In genomic region chr10:88927291-88927690, GRCh38 we compare ENCODE assay signal across 23 cellular contexts. TPM values are rescaled to one million over a fixed set of nuclear protein-coding genes. Genes with fewer than 3 reads are reported as not detected.
A peak's percentile ranks its signal among the peaks of the same experiment; 100 is the strongest.
DNase-seq lines count a peak whose midpoint lies in the region; ATAC-seq and TF ChIP-seq lines count a peak whose summit lies in the region.
"Had no signal": no experiment of that assay in that cellular context is flagged by ENCODE, and none has a peak within 500 bp of the region (broad histone marks: within the 10 kb centered on the region; RNA-seq: fewer than 3 reads in every experiment).

No MANE protein-coding gene starts in this region.

- BruUV-seq in MCF 10A (replicated peaks; lab: Mats Ljungman, UMichigan) (no TSS peak), mammary epithelial cell (replicated peaks; lab: Mats Ljungman, UMichigan) (no TSS peak)

- H3K36me3 Mint-ChIP-seq in MCF 10A (ENCODE audit: insufficient read depth, unreplicated experiment) = peaks cover 7% of the 10 kb centered on the region
- H3K36me3 Mint-ChIP-seq: mesothelial cell of epicardium, neural progenitor cell had no signal

- H3K9me3 ChIP-seq in mammary epithelial cell (replicated peaks; ENCODE audit: insufficient read depth, low read length) = no peaks in the 10 kb centered on the region
- H3K9me3 ChIP-seq in heart right ventricle = no peaks in the 10 kb centered on the region
- H3K9me3 ChIP-seq: BLaER1 had no signal

- no peaks in the 10 kb centered on the region for H4K20me1 ChIP-seq in mammary epithelial cell (ENCODE audit: insufficient read depth, low read length)
- H4K20me1 ChIP-seq: BLaER1 had no signal

- no peak overlapping the region for H3K4me3 Mint-ChIP-seq in MCF 10A (ENCODE audit: unreplicated experiment)
- H3K4me3 Mint-ChIP-seq: activated naive CD8-positive, alpha-beta T cell treated with anti-CD3 and anti-CD28 coated beads, Interleukin-2, amount 10 ng/mL, durations not matched to agents 7 days and 5 days; activated T-cell treated with anti-CD3 and anti-CD28 coated beads, Interleukin-2, amount 50 U/mL, for 4 hours; mesothelial cell of epicardium; neural progenitor cell; stimulated activated naive CD8-positive, alpha-beta T cell treated with anti-CD3 and anti-CD28 coated beads, Interleukin-15, amount 100 ng/mL, for 72 hours; T-helper 17 cell had no signal

- TF ChIP-seq CTCF in MCF 10A (IDR thresholded peaks at IDR 0.05; ENCODE audit: unreplicated experiment) (no peak), mammary epithelial cell (conservative IDR thresholded peaks at IDR 0.05 in 1 of 2, IDR thresholded peaks at IDR 0.05 in 1 of 2; ENCODE audit: extremely low read depth in 1 of 2, insufficient read depth in 1 of 2, low read depth in 1 of 2, low read length in 2 of 2) (no peak), heart right ventricle (IDR thresholded peaks at IDR 0.05) (no peak)

- H2AFZ ChIP-seq in mammary epithelial cell (ENCODE audit: low read depth, low read length) = no peak overlapping the region
- H2AFZ ChIP-seq: neural progenitor cell had no signal

- H3K9me3 Mint-ChIP-seq in MCF 10A (ENCODE audit: unreplicated experiment) = no peaks in the 10 kb centered on the region
- H3K9me3 Mint-ChIP-seq: activated naive CD8-positive, alpha-beta T cell treated with anti-CD3 and anti-CD28 coated beads, Interleukin-2, amount 10 ng/mL, durations not matched to agents 7 days and 5 days; activated T-cell treated with anti-CD3 and anti-CD28 coated beads, Interleukin-2, amount 50 U/mL, for 4 hours; mesothelial cell of epicardium; neural progenitor cell; stimulated activated naive CD8-positive, alpha-beta T cell treated with anti-CD3 and anti-CD28 coated beads, Interleukin-15, amount 100 ng/mL, for 72 hours had no signal

- H3K27ac ChIP-seq in mammary epithelial cell (ENCODE audit: insufficient read depth, low read depth, low read length) (no peak overlapping the region), heart right ventricle (peak overlapping the region; percentile 33 to 84 (median 69)), rectal smooth muscle tissue (ENCODE audit: low read depth, low read length) (peak overlapping the region; percentile 44)
- H3K27ac ChIP-seq: BLaER1, neural progenitor cell had no signal

- CTCF ChIA-PET in MCF 10A (lab: Yijun Ruan, JAX) = interaction anchor here (0.8 to 15.3 kb wide), 3 partner anchors 48 to 92 kb away, joined by 4 to 588 read pairs (median 5); no protein-coding TSS in a partner anchor
- CTCF ChIA-PET in mammary epithelial cell (lab: Charles Lee; ENCODE audit: low non-redundant PET) = no interaction called here

- H3K4me2 ChIP-seq in mammary epithelial cell (ENCODE audit: insufficient read depth, low read depth, low read length) = no peak overlapping the region
- H3K4me2 ChIP-seq: BLaER1, neural progenitor cell had no signal

- peaks cover 25% of the 10 kb centered on the region for H3K4me1 Mint-ChIP-seq in MCF 10A (ENCODE audit: insufficient read depth, unreplicated experiment)
- H3K4me1 Mint-ChIP-seq: neural progenitor cell had no signal

- no peak overlapping the region for H3K9ac ChIP-seq in mammary epithelial cell (ENCODE audit: insufficient read depth, low read length)
- no peak overlapping the region for H3K9ac ChIP-seq in rectal smooth muscle tissue (ENCODE audit: low read length)
- H3K9ac ChIP-seq: BLaER1, neural progenitor cell had no signal

- no peaks in the 10 kb centered on the region for H3K36me3 ChIP-seq in mammary epithelial cell (ENCODE audit: insufficient read depth, low read length)
- H3K36me3 ChIP-seq in heart right ventricle = peaks cover 0 to 11% (median 0%) of the 10 kb centered on the region in 9 donors
- H3K36me3 ChIP-seq in rectal smooth muscle tissue (ENCODE audit: control insufficient read depth, insufficient read depth, low read length) = no peaks in the 10 kb centered on the region
- H3K36me3 ChIP-seq: BLaER1, neural progenitor cell had no signal

- peaks cover 2% of the 10 kb centered on the region for H3K4me1 ChIP-seq in mammary epithelial cell (ENCODE audit: insufficient read depth, low read length)
- H3K4me1 ChIP-seq in heart right ventricle = peaks cover 2 to 52% (median 28%) of the 10 kb centered on the region in 9 donors
- H3K4me1 ChIP-seq in rectal smooth muscle tissue (ENCODE audit: control insufficient read depth, insufficient read depth, low read length) = peaks cover 7% of the 10 kb centered on the region
- H3K4me1 ChIP-seq: BLaER1, neural progenitor cell had no signal

- H3K27me3 ChIP-seq in mammary epithelial cell (ENCODE audit: insufficient read depth, low read length) (no peaks in the 10 kb centered on the region), heart right ventricle (no peaks in the 10 kb centered on the region), rectal smooth muscle tissue (ENCODE audit: control insufficient read depth, insufficient read depth, low read length) (no peaks in the 10 kb centered on the region)
- H3K27me3 ChIP-seq: BLaER1, neural progenitor cell had no signal

- 97% methylated on average over 4 of the region's 4 CpGs for WGBS in mammary epithelial cell (ENCODE audit: low coverage, missing lambda C conversion rate)
- 54 to 60% methylated on average over 4 of the region's 4 CpGs for WGBS in heart right ventricle, 2 donors

- in situ Hi-C loops in mammary epithelial cell (cut with MboI; ENCODE audit: low sequenced_read_pairs in 2 of 2) = no loop called here

- peak overlapping the region; percentile 69 for H3K27ac Mint-ChIP-seq in MCF 10A (ENCODE audit: low read depth, unreplicated experiment)
- H3K27ac Mint-ChIP-seq: activated naive CD8-positive, alpha-beta T cell treated with anti-CD3 and anti-CD28 coated beads, Interleukin-2, amount 10 ng/mL, durations not matched to agents 7 days and 5 days; neural progenitor cell; stimulated activated naive CD8-positive, alpha-beta T cell treated with anti-CD3 and anti-CD28 coated beads, Interleukin-15, amount 100 ng/mL, for 72 hours had no signal

- no peak for DNase-seq in MCF 10A (ENCODE audit: unreplicated experiment)
- no peak for DNase-seq in mammary epithelial cell
- DNase-seq in heart right ventricle = no peak
- no peak for DNase-seq in NOMO-1 treated with DMSO at 0.1 percent for 48 hours (lab: John Stamatoyannopoulos, UW; ENCODE audit: unreplicated experiment)
- no peak for DNase-seq in NCI-H748 (lab: John Stamatoyannopoulos, UW; ENCODE audit: unreplicated experiment)
- DNase-seq in HUDEP-2 (lab: John Stamatoyannopoulos, UW; ENCODE audit: unreplicated experiment in 76 of 76) = no peak
- no peak for DNase-seq in NCI-H345 treated with DMSO at 0.1 percent for 48 hours (lab: John Stamatoyannopoulos, UW; ENCODE audit: unreplicated experiment)
- DNase-seq: activated CD4-positive, alpha-beta T cell treated with anti-CD3 and anti-CD28 coated beads, Interleukin-2, amount 50 U/mL, for 48 hours; activated naive CD8-positive, alpha-beta T cell treated with anti-CD3 and anti-CD28 coated beads, Interleukin-2, amount 10 ng/mL, durations not matched to agents 7 days and 5 days; activated T-cell treated with anti-CD3 and anti-CD28 coated beads, Interleukin-2, amount 50 U/mL, for 4 hours; effector CD8-positive, alpha-beta T cell; GDM1; KBM-7; kidney glomerular epithelial cell; NCI-H1092; NCI-H524; SHP77 treated with DMSO at 0.1 percent for 48 hours; stimulated activated naive CD8-positive, alpha-beta T cell treated with anti-CD3 and anti-CD28 coated beads, Interleukin-15, amount 100 ng/mL, for 72 hours; T-helper 17 cell had no signal

- peak in 4 of 8 donors; percentile 8 to 36 (median 32) for ATAC-seq in heart right ventricle
- ATAC-seq: activated T-cell treated with anti-CD3 and anti-CD28 coated beads, Interleukin-2, amount 50 U/mL, for 4 hours; stimulated activated naive CD8-positive, alpha-beta T cell treated with anti-CD3 and anti-CD28 coated beads, Interleukin-15, amount 100 ng/mL, for 72 hours; T-helper 17 cell had no signal

- POLR2A ChIA-PET in MCF 10A (lab: Yijun Ruan, JAX) = interaction anchor here (0.9 to 3.9 kb wide), 7 partner anchors 47 to 106 kb away, joined by 3 to 23 read pairs (median 4); partner anchors contain the start of genes FAS and STAMBPL1

- dilution Hi-C loops in mammary epithelial cell (cut with HindIII; ENCODE audit: low sequenced_read_pairs) = no loop called here

- no peaks in the 10 kb centered on the region for H3K79me2 ChIP-seq in mammary epithelial cell (ENCODE audit: insufficient read depth, low read length)

- H3K4me3 ChIP-seq in mammary epithelial cell (replicated peaks in 1 of 3; ENCODE audit: insufficient read depth in 1 of 3, low read depth in 2 of 3, low read length in 3 of 3) = no peak overlapping the region
- H3K4me3 ChIP-seq in heart right ventricle = peak overlapping the region in 1 of 10 donors; percentile 13
- no peak overlapping the region for H3K4me3 ChIP-seq in rectal smooth muscle tissue (ENCODE audit: low read length)
- H3K4me3 ChIP-seq: BLaER1, neural progenitor cell had no signal

- H3K27me3 Mint-ChIP-seq in MCF 10A (ENCODE audit: insufficient read depth, unreplicated experiment) = no peaks in the 10 kb centered on the region
- H3K27me3 Mint-ChIP-seq: activated naive CD8-positive, alpha-beta T cell treated with anti-CD3 and anti-CD28 coated beads, Interleukin-2, amount 10 ng/mL, durations not matched to agents 7 days and 5 days; stimulated activated naive CD8-positive, alpha-beta T cell treated with anti-CD3 and anti-CD28 coated beads, Interleukin-15, amount 100 ng/mL, for 72 hours; T-helper 17 cell had no signal

- intact Hi-C loops in MCF 10A (cut with micrococcal nuclease) (no loop called here), mammary epithelial cell (cut with micrococcal nuclease) (no loop called here), heart right ventricle (cut with DNase I) (loop anchor here in 3 of 10 donors (2.0 to 5.0 kb wide), 3 partner anchors 45 to 50 kb away; partner anchors contain the start of gene STAMBPL1 (in 2 of the 3))

RNA-seq across cellular contexts. Expression of gene ACTA2, which starts 25.3 kb away (rescaled TPM):
- 25.4 and 25.6 TPM in 2 replicates for total RNA-seq in MCF 10A (2022)
- total RNA-seq in mammary epithelial cell = 100 to 1,000 TPM in 1 of 2 donors, 10 to 100 TPM in 1; 20.7 to 341 TPM
- polyA plus RNA-seq in mammary epithelial cell = 24.0 TPM
- polyA minus RNA-seq in mammary epithelial cell = 5.5 TPM
- 100 to 1,000 TPM in 2 of 10 donors, 10 to 100 TPM in 8; 59.4 to 123 (median 73.7) TPM for total RNA-seq in heart right ventricle
- polyA plus RNA-seq in heart right ventricle = 100 to 1,000 TPM in 1 of 2 donors, 10 to 100 TPM in 1; 98.0 to 358 TPM

RNA-seq across cellular contexts. Expression of gene STAMBPL1, which starts 47.2 kb away (rescaled TPM):
- 18.9 and 29.2 TPM in 2 replicates for total RNA-seq in MCF 10A (2022)
- 1 to 10 TPM; 2.2 to 2.9 TPM for total RNA-seq in mammary epithelial cell
- polyA plus RNA-seq in mammary epithelial cell = 4.2 TPM
- not detected for polyA minus RNA-seq in mammary epithelial cell
- 1 to 10 TPM; 1.9 to 3.3 (median 2.7) TPM for total RNA-seq in heart right ventricle
- 1 to 10 TPM in 1 of 2 donors, under 1 TPM in 1; 0.94 to 2.6 TPM for polyA plus RNA-seq in heart right ventricle
